ENCODE assay signal across 19 cellular contexts in the genomic region with DNA sequence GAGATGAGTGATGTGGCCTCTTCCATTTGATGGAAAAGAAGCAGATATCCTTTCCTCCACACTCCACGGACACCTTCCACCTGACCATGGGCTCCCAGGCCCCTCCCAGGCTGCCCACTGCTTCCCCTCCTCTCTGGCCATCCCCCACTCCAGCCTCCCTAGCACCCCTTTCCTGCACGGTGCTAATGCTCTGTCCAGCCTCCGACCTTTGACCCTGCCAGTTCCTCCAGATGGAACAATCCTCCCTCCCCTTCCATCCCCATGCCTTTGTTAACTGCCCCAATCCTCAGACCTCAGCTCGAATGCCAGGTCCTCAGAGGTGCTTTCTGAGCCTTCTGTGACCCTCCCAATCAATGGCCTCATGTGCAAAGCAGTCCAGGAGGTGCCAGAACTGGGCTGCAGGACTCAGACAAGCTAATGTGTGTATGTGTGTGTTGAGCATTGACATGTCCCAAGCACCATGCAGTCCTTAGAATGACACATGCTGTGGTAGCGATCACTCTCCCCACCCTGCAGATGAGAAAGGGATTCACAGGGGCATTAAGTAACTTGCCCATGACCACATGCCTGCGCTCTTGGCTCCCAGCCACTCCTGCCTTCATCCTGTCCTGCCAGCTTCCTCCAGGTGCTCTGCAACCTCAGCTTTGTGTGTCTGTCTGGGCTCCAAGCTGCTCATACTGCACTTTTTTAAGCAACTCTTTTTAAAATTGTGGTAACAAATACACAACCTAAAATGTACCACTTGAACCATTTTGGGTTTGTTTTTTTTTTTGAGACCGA.
A peak's percentile ranks its signal among the peaks of the same experiment; 100 is the strongest.
DNase-seq lines count a peak whose midpoint lies in the region; ATAC-seq and TF ChIP-seq lines count a peak whose summit lies in the region.
"Had no signal": no experiment of that assay in that cellular context is flagged by ENCODE, and none has a peak within 500 bp of the region (broad histone marks: within the 10 kb centered on the region; RNA-seq: fewer than 3 reads in every experiment).

No MANE protein-coding gene starts in this region.

- H3K9me3 Mint-ChIP-seq in central memory CD8-positive, alpha-beta T cell = peaks cover 11% of the 10 kb centered on the region

- no peak overlapping the region for H3K4me3 Mint-ChIP-seq in central memory CD8-positive, alpha-beta T cell
- H3K4me3 Mint-ChIP-seq: CD4-positive, alpha-beta T cell; GM23338; T-helper 1 cell treated with Interleukin-12 subunit alpha and Interleukin-12 subunit beta and Interleukin-4 antibody, amounts not matched to agents 30 μg/mL and 1 μg/mL, for 36 hours had no signal

- no peaks in the 10 kb centered on the region for H3K4me1 Mint-ChIP-seq in central memory CD8-positive, alpha-beta T cell
- H3K4me1 Mint-ChIP-seq: GM23338 had no signal

- H3K27me3 ChIP-seq in spleen (replicated peaks in 1 of 7) = no peaks in the 10 kb centered on the region
- H3K27me3 ChIP-seq: MG63, SJCRH30, vagina had no signal

- peaks cover 0 to 12% (median 0%) of the 10 kb centered on the region in 6 donors for H3K36me3 ChIP-seq in spleen
- H3K36me3 ChIP-seq: MG63, SJCRH30, vagina had no signal

- intact Hi-C loops in spleen (cut with DNase I; ENCODE audit: low total_unique reads) = no loop called here

- no peaks in the 10 kb centered on the region for H3K4me1 ChIP-seq in spleen
- H3K4me1 ChIP-seq: SJCRH30, vagina had no signal

- no peak for TF ChIP-seq CTCF in spleen (IDR thresholded peaks at IDR 0.05 in 8 of 11, conservative IDR thresholded peaks at IDR 0.05 in 3 of 11)

- H3K27ac Mint-ChIP-seq in central memory CD8-positive, alpha-beta T cell (ENCODE audit: low read depth) = peak overlapping the region; percentile 69
- H3K27ac Mint-ChIP-seq: CD4-positive, alpha-beta T cell; GM23338; T-helper 1 cell treated with Interleukin-12 subunit alpha and Interleukin-12 subunit beta and Interleukin-4 antibody, amounts not matched to agents 30 μg/mL and 1 μg/mL, for 36 hours had no signal

- WGBS in spleen, 5 donors = 67 to 82% (median 79%) methylated on average over 7 of the region's 7 CpGs

- no peak overlapping the region for H3K27ac ChIP-seq in spleen
- H3K27ac ChIP-seq: SJCRH30, vagina had no signal

- TF ChIP-seq POLR2A in spleen (IDR thresholded peaks at IDR 0.05) = no peak

- peaks cover 11% of the 10 kb centered on the region for H3K36me3 Mint-ChIP-seq in central memory CD8-positive, alpha-beta T cell (ENCODE audit: insufficient read depth)

- H3K27me3 Mint-ChIP-seq in central memory CD8-positive, alpha-beta T cell = no peaks in the 10 kb centered on the region
- H3K27me3 Mint-ChIP-seq: CD4-positive, alpha-beta T cell had no signal

- H3K4me3 ChIP-seq in spleen = no peak overlapping the region
- H3K4me3 ChIP-seq: GM23338, MG63, SJCRH30, vagina had no signal

- ATAC-seq in central memory CD8-positive, alpha-beta T cell (replicated peaks; ENCODE audit: extremely low read depth, poor library complexity, severe bottlenecking) = no peak
- ATAC-seq in GM18867 (IDR thresholded peaks at IDR 0.05; ENCODE audit: unreplicated experiment) = no peak
- ATAC-seq in HG03442 (IDR thresholded peaks at IDR 0.05; ENCODE audit: unreplicated experiment) = no peak
- ATAC-seq: GM23338, left lobe of liver had no signal

- H3K9me3 ChIP-seq in spleen = no peaks in the 10 kb centered on the region
- H3K9me3 ChIP-seq: MG63, vagina had no signal

- DNase-seq in activated naive CD4-positive, alpha-beta T cell treated with Interleukin-2 at 50 U/mL for 16 hours = peak; percentile 2
- DNase-seq in activated naive CD4-positive, alpha-beta T cell (lab: John Stamatoyannopoulos, UW) = no peak
- DNase-seq in NCI-H2029 treated with DMSO at 0.1 percent for 48 hours (lab: John Stamatoyannopoulos, UW) = peak; percentile 99
- no peak for DNase-seq in central memory CD8-positive, alpha-beta T cell (ENCODE audit: low spot score in 2 of 2)
- DNase-seq in spleen = peak; percentile 47
- DNase-seq in middle frontal gyrus (ENCODE audit: extremely low spot score, low spot score) = no peak
- DNase-seq: erythroblast, MG63, NCI-H187, NCI-H510A treated with DMSO at 0.1 percent for 48 hours, nucleus accumbens, SJCRH30 had no signal

Comparison
In these comparisons a context has a peak if more than half of its experiments do, and no peak if none do; other contexts are left out.
1. DNase-seq: peak in activated naive CD4-positive, alpha-beta T cell treated with Interleukin-2 at 50 U/mL for 16 hours (single experiment), NCI-H2029 treated with DMSO at 0.1 percent for 48 hours (single experiment) and spleen (single experiment); none in activated naive CD4-positive, alpha-beta T cell (0 of 4), central memory CD8-positive, alpha-beta T cell (0 of 2) and middle frontal gyrus (single experiment).